Comparison of ENCODE assay signal across 10 cellular contexts in genomic region chr3:148698190-148698806, GRCh38. TPM values are rescaled to one million over a fixed set of nuclear protein-coding genes. Genes with fewer than 3 reads are reported as not detected.
A peak's percentile ranks its signal among the peaks of the same experiment; 100 is the strongest.
DNase-seq lines count a peak whose midpoint lies in the region; ATAC-seq, FAIRE-seq and TF ChIP-seq lines count a peak whose summit lies in the region.
"Had no signal": no experiment of that assay in that cellular context is flagged by ENCODE, and none has a peak within 500 bp of the region (broad histone marks: within the 10 kb centered on the region; RNA-seq: fewer than 3 reads in every experiment).

No MANE protein-coding gene starts in this region.

- no peak for TF ChIP-seq CTCF in dorsolateral prefrontal cortex (IDR thresholded peaks at IDR 0.05 in 54 of 56, conservative IDR thresholded peaks at IDR 0.05 in 2 of 56; ENCODE audit: low read depth in 1 of 56, partially characterized antibody in 56 of 56)
- no peak for TF ChIP-seq CTCF in HepG2 (CRISPR knock-in tag; IDR thresholded peaks at IDR 0.05)

- peak overlapping the region; percentile 24; the same call in 1 of the 2 replicates for H3K9ac ChIP-seq in HepG2 (ENCODE audit: insufficient read depth, low read depth, low read length)

- TF ChIP-seq POLR2A in HepG2 (IDR thresholded peaks at IDR 0.05; ENCODE audit: insufficient read depth in 1 of 2, low read depth in 2 of 2, low read length in 2 of 2): no peak

- H3K27me3 ChIP-seq in dorsolateral prefrontal cortex: peaks cover 0 to 55% (median 22%) of the 10 kb centered on the region in 45 donors
- peaks cover 0 to 20% of the 10 kb centered on the region in 2 experiments; a peak in 4 of 5 replicates for H3K27me3 ChIP-seq in HepG2 (ENCODE audit: control insufficient read depth in 1 of 2, insufficient read depth in 2 of 2, low read length in 2 of 2)
- peaks cover 5 to 9% of the 10 kb centered on the region in 2 donors for H3K27me3 ChIP-seq in small intestine (ENCODE audit: control insufficient read depth in 2 of 2, insufficient read depth in 2 of 2, low read length in 2 of 2)

- no peak overlapping the region for H3K27ac ChIP-seq in dorsolateral prefrontal cortex
- H3K27ac ChIP-seq in HepG2 (ENCODE audit: extremely low read length, insufficient read depth, low read length): no peak overlapping the region
- no peak overlapping the region for H3K27ac ChIP-seq in small intestine (ENCODE audit: low read depth in 1 of 2, low read length in 1 of 2)
- H3K27ac ChIP-seq in caudate nucleus (ENCODE audit: low read depth, low read length): no peak overlapping the region

- H3K4me1 ChIP-seq in HepG2 (ENCODE audit: insufficient read depth, low read length): peaks cover 23% of the 10 kb centered on the region
- peaks cover 0 to 2% of the 10 kb centered on the region in 2 donors for H3K4me1 ChIP-seq in small intestine (ENCODE audit: control insufficient read depth in 2 of 2, insufficient read depth in 1 of 2, low read depth in 1 of 2, low read length in 1 of 2)

- H3K9me3 ChIP-seq in HepG2 (ENCODE audit: low read length): no peaks in the 10 kb centered on the region
- H3K9me3 ChIP-seq in small intestine (ENCODE audit: control insufficient read depth, low read depth): no peaks in the 10 kb centered on the region

- ATAC-seq in HepG2 (peak; percentile 80), esophagus mucosa (no peak)

- POLR2A ChIA-PET in HEK293T (lab: Yijun Ruan, JAX): no interaction called here
- POLR2A ChIA-PET in HepG2 (lab: Yijun Ruan, JAX): interaction anchor here (1.0 kb wide), 1 partner anchor 96 kb away, joined by 5 read pairs; no protein-coding TSS in a partner anchor

- H4K20me1 ChIP-seq in HepG2 (ENCODE audit: insufficient read depth, low read length): no peaks in the 10 kb centered on the region

- TF ChIP-seq EP300 in HepG2 (IDR thresholded peaks at IDR 0.05; ENCODE audit: low read depth in 2 of 2, low read length in 2 of 2) (no peak), HepG2 (CRISPR knock-in tag; IDR thresholded peaks at IDR 0.05; ENCODE audit: borderline replicate concordance) (no peak)

- H2AFZ ChIP-seq in HepG2 (ENCODE audit: low read length): peak overlapping the region; percentile 20

- CTCF ChIA-PET in HEK293T (lab: Yijun Ruan, JAX) (no interaction called here), HepG2 (lab: Yijun Ruan, JAX; ENCODE audit: low intra/inter-chr PET ratio, low total read pairs) (no interaction called here)

- H3K79me2 ChIP-seq in HepG2 (ENCODE audit: insufficient read depth, low read length): no peaks in the 10 kb centered on the region

- in situ Hi-C loops in HepG2 (cut with HindIII; ENCODE audit: extremely low pct_ligation_motif_present, low pct_unique_long_range_greater_than_20kb): no loop called here

- WGBS in HepG2 (ENCODE audit: low lambda C conversion rate): 6% methylated on average over 13 of the region's 17 CpGs
- WGBS in small intestine, 3 donors: 46 to 57% (median 52%) methylated on average over 17 of the region's 17 CpGs

- no TSS peak for BruUV-seq in HepG2 (replicated peaks; lab: Mats Ljungman, UMichigan)

- no peak for TF ChIP-seq RAD21 in HepG2 (CRISPR knock-in tag; IDR thresholded peaks at IDR 0.05)

- FAIRE-seq in HepG2 (lab: Jason Lieb, UNC) (no peak), small intestine (lab: Jason Lieb, UNC) (no peak)

- DNase-seq in HEK293T (ENCODE audit: extremely low spot score): no peak
- no peak for DNase-seq in dorsolateral prefrontal cortex
- no peak for DNase-seq in HepG2 (ENCODE audit: low spot score)
- no peak for DNase-seq in small intestine
- DNase-seq in caudate nucleus (lab: John Stamatoyannopoulos, UW): no peak
- no peak for DNase-seq in NCI-H2196 (lab: John Stamatoyannopoulos, UW; ENCODE audit: unreplicated experiment)
- DNase-seq in midbrain (lab: John Stamatoyannopoulos, UW): no peak
- DNase-seq: DMS153 had no signal

- peak overlapping the region; percentile 79 for H3K4me2 ChIP-seq in HepG2 (ENCODE audit: low read depth, low read length)

- H3K4me3 ChIP-seq in dorsolateral prefrontal cortex: peak overlapping the region; percentile 30 to 72 (median 57)
- peak overlapping the region; percentile 54 to 71 (median 63) for H3K4me3 ChIP-seq in HepG2 (replicated peaks in 1 of 3; ENCODE audit: insufficient read depth in 1 of 3, low read depth in 2 of 3, low read length in 3 of 3)
- peak overlapping the region; percentile 21 to 39 for H3K4me3 ChIP-seq in small intestine (ENCODE audit: low read depth in 1 of 2, low read length in 2 of 2)

- intact Hi-C loops in dorsolateral prefrontal cortex (cut with DNase I): no loop called here
- intact Hi-C loops in HepG2 (cut with micrococcal nuclease; ENCODE audit: unreplicated experiment): no loop called here

- H3K36me3 ChIP-seq in HepG2 (replicated peaks in 1 of 2; ENCODE audit: control insufficient read depth in 1 of 2, insufficient read depth in 2 of 2, low read length in 2 of 2): no peaks in the 10 kb centered on the region
- no peaks in the 10 kb centered on the region for H3K36me3 ChIP-seq in small intestine (ENCODE audit: control insufficient read depth in 2 of 2, insufficient read depth in 2 of 2, low read length in 2 of 2)

TF ChIP-seq in HEK293T, 16 proteins besides CTCF, POLR2A, EP300 and RAD21:
- TF ChIP-seq ELF4 (IDR thresholded peaks at IDR 0.05): no peak
- peak; percentile 69 for TF ChIP-seq L3MBTL2 (conservative IDR thresholded peaks at IDR 0.05)
- TF ChIP-seq HDGF (IDR thresholded peaks at IDR 0.05; ENCODE audit: borderline replicate concordance): no peak

TF ChIP-seq in HepG2, 621 proteins besides CTCF, POLR2A, EP300 and RAD21 (continues in another document):
- TF ChIP-seq ASH2L (IDR thresholded peaks at IDR 0.05; ENCODE audit: insufficient read length, low read depth, low read length) (peak; percentile 3), ZNF333 (CRISPR knock-in tag; IDR thresholded peaks at IDR 0.05; ENCODE audit: borderline replicate concordance) (0 out of 2 replicates have a peak, but pooled peaks have one; percentile 28), MTF2 (CRISPR knock-in tag; IDR thresholded peaks at IDR 0.05; ENCODE audit: borderline replicate concordance) (no peak), KAT8 (CRISPR knock-in tag; IDR thresholded peaks at IDR 0.05) (no peak), ZBTB7B (CRISPR knock-in tag; IDR thresholded peaks at IDR 0.05) (no peak), ZNF788 (CRISPR knock-in tag; IDR thresholded peaks at IDR 0.05; ENCODE audit: borderline replicate concordance) (no peak), ZNF460 (CRISPR knock-in tag; IDR thresholded peaks at IDR 0.05; ENCODE audit: borderline replicate concordance) (no peak), ZNF607 (CRISPR knock-in tag; IDR thresholded peaks at IDR 0.05; ENCODE audit: borderline replicate concordance) (no peak), ZNF33B (CRISPR knock-in tag; IDR thresholded peaks at IDR 0.05) (0 out of 2 replicates have a peak, but pooled peaks have one; percentile 65), ZNF18 (CRISPR knock-in tag; IDR thresholded peaks at IDR 0.05; ENCODE audit: insufficient replicate concordance) (no peak), LCORL (IDR thresholded peaks at IDR 0.05) (no peak), LCORL (CRISPR knock-in tag; IDR thresholded peaks at IDR 0.05) (no peak), PLRG1 (conservative IDR thresholded peaks at IDR 0.05) (no peak), TARDBP (CRISPR knock-in tag; IDR thresholded peaks at IDR 0.05) (no peak)

RNA-seq across cellular contexts. Expression of gene AGTR1, which starts 0.6 kb away (rescaled TPM):
- total RNA-seq in dorsolateral prefrontal cortex: 1 to 10 TPM in 3 of 120 experiments, under 1 TPM in 52, not detected in 65; 0.20 to 1.3 (median 0.41) TPM
- 0.08 and 0.64 TPM in 2 replicates for total RNA-seq in HepG2 (2016; rRNA removed; fragmentation: Illumina TruSeq; extraction: Trizol)
- not detected in 2 replicates for total RNA-seq in HepG2 (2016; cell fraction: cytosol; rRNA removed; fragmentation: Illumina TruSeq; extraction: Trizol; ENCODE audit: low read depth)
- total RNA-seq in HepG2 (2016; cell fraction: insoluble cytoplasmic fraction; rRNA removed; fragmentation: Illumina TruSeq; extraction: Trizol): 0.13 and 0.54 TPM in 2 replicates
- 0.14 and 0.19 TPM in 2 replicates for total RNA-seq in HepG2 (2016; cell fraction: membrane; rRNA removed; fragmentation: Illumina TruSeq; extraction: Trizol)
- total RNA-seq in HepG2 (2016; cell fraction: nucleus; rRNA removed; fragmentation: Illumina TruSeq; extraction: Trizol): 0.62 and 0.91 TPM in 2 replicates
- 1.5 and 3.1 TPM in 2 replicates for polyA plus RNA-seq in HepG2 (2011; rRNA removed)
- polyA plus RNA-seq in HepG2 (2011; cell fraction: cytosol; rRNA removed): 0.81 and 3.1 TPM in 2 replicates
- 0.77 and 1.3 TPM in 2 replicates for polyA plus RNA-seq in HepG2 (2011; cell fraction: nucleus; rRNA removed)
- polyA plus RNA-seq in HepG2 (2012): 16.4 and 26.3 TPM in 2 replicates
- not detected in 2 replicates for polyA plus RNA-seq in HepG2 (2016; cell fraction: cytosol; fragmentation: Illumina TruSeq; extraction: Trizol; ENCODE audit: low read depth)
- 0.21 and 0.51 TPM in 2 replicates for polyA plus RNA-seq in HepG2 (2016; cell fraction: insoluble cytoplasmic fraction; fragmentation: Illumina TruSeq; extraction: Trizol; ENCODE audit: low read depth)
- polyA plus RNA-seq in HepG2 (2016; cell fraction: membrane; fragmentation: Illumina TruSeq; extraction: Trizol; ENCODE audit: low read depth): 0.13 TPM in 2 replicates
- 0.79 and 2.8 TPM in 2 replicates for polyA plus RNA-seq in HepG2 (2016; cell fraction: nucleus; fragmentation: Illumina TruSeq; extraction: Trizol; ENCODE audit: insufficient read depth, low read depth)
- 2.5 TPM in 1 of 2 replicates, not detected in the other for polyA minus RNA-seq in HepG2 (2011; rRNA and poly(A)+ RNA removed; ENCODE audit: low replicate concordance)
- 1.6 and 2.6 TPM in 2 replicates for polyA minus RNA-seq in HepG2 (2011; cell fraction: cytosol; rRNA and poly(A)+ RNA removed)
- 1.8 and 2.4 TPM in 2 replicates for polyA minus RNA-seq in HepG2 (2011; cell fraction: nucleus; rRNA and poly(A)+ RNA removed)
- 1 to 10 TPM in 2 of 3 donors, not detected in 1; 1.1 to 2.3 TPM for polyA plus RNA-seq in small intestine
- 0.24 TPM for total RNA-seq in esophagus mucosa
- total RNA-seq: lung microvascular endothelial cell had no signal
